In genomic region chr7:157138424-157139141, GRCh38 we compare ENCODE assay signal across 8 cellular contexts. TPM values are rescaled to one million over a fixed set of nuclear protein-coding genes. Genes with fewer than 3 reads are reported as not detected.
DNase-seq lines count a peak whose midpoint lies in the region; ATAC-seq and TF ChIP-seq lines count a peak whose summit lies in the region.

Gene UBE3C (plus strand): TSS chr7:157138926. CDS start chr7:157139273, 347 bp downstream.

- H3K4me3 ChIP-seq in BLaER1, result peak within 1 kb of the TSS; percentile 98
- peak within 1 kb of the TSS; percentile 69 to 83 for H3K4me3 ChIP-seq in left lung

- peak within 1 kb of the TSS; percentile 95 for H3K4me2 ChIP-seq in BLaER1

- peaks cover 34% of the 10 kb centered on the region for H3K36me3 ChIP-seq in BLaER1
- peaks cover 0 to 14% of the 10 kb centered on the region in 2 donors for H3K36me3 ChIP-seq in left lung

- H3K9me3 ChIP-seq in BLaER1 (no peaks in the 10 kb centered on the region), left lung (no peaks in the 10 kb centered on the region)

- DNase-seq in NCI-H748 (lab: John Stamatoyannopoulos, UW; ENCODE audit: unreplicated experiment), result peak; percentile 95
- DNase-seq in activated CD4-positive, alpha-beta T cell treated with anti-CD3 and anti-CD28 coated beads, Interleukin-2, amount 50 U/mL, for 1 hour, result peak; percentile 88
- peak; percentile 79 for DNase-seq in dedifferentiated amniotic fluid mesenchymal stem cell (ENCODE audit: extremely low spot score)
- peak; percentile 92 to 97 for DNase-seq in left lung
- peak; percentile 88 for DNase-seq in stimulated activated CD4-positive, alpha-beta T cell treated with anti-CD3 and anti-CD28 coated beads, Interleukin-2, amount 100 ng/mL, for 4 hours (ENCODE audit: low read depth)

- H3K4me1 ChIP-seq in BLaER1 (peaks cover 33% of the 10 kb centered on the region), left lung (peaks cover 15 to 53% of the 10 kb centered on the region in 2 donors)

- peak in 1 of 2 donors; percentile 27 for TF ChIP-seq CTCF in left lung (IDR thresholded peaks at IDR 0.05)

- intact Hi-C loops in left lung (cut with DNase I), result no loop called here

- peak; percentile 80 for ATAC-seq in GM19351 (IDR thresholded peaks at IDR 0.05; ENCODE audit: unreplicated experiment)
- ATAC-seq in HG03520 (IDR thresholded peaks at IDR 0.05; ENCODE audit: unreplicated experiment), result peak; percentile 74
- ATAC-seq in left lung, result peak; percentile 96

- peaks cover 45% of the 10 kb centered on the region for H4K20me1 ChIP-seq in BLaER1

- H3K27ac ChIP-seq in BLaER1 (peak within 1 kb of the TSS; percentile 95), left lung (peak within 1 kb of the TSS; percentile 82 to 87)

- H3K27me3 ChIP-seq in BLaER1 (no peaks in the 10 kb centered on the region), left lung (no peaks in the 10 kb centered on the region)

- H3K9ac ChIP-seq in BLaER1, result peak within 1 kb of the TSS; percentile 99

RNA-seq across cellular contexts. Expression of gene UBE3C, which starts in this region (rescaled TPM):
- 10 to 100 TPM; 55.3 to 68.9 TPM for total RNA-seq in left lung

Comparison
In these comparisons a context has a peak if more than half of its experiments do, and no peak if none do; other contexts are left out.
1. Peak in every context shown above with its lines: DNase-seq, ATAC-seq, H3K4me3 ChIP-seq and H3K27ac ChIP-seq.